Comparison of ENCODE assay signal across 8 cellular contexts in genomic region chr9:6014668-6015270, GRCh38. TPM values are rescaled to one million over a fixed set of nuclear protein-coding genes. Genes with fewer than 3 reads are reported as not detected.
A peak's percentile ranks its signal among the peaks of the same experiment; 100 is the strongest.
DNase-seq lines count a peak whose midpoint lies in the region; ATAC-seq, FAIRE-seq and TF ChIP-seq lines count a peak whose summit lies in the region.

No MANE protein-coding gene starts in this region.

- H3K27me3 ChIP-seq in pancreas = no peaks in the 10 kb centered on the region

- H3K4me3 ChIP-seq in fibroblast of the aortic adventitia (ENCODE audit: low read depth, low read length) = peak overlapping the region; percentile 73
- peak overlapping the region; percentile 50 to 77 (median 76) for H3K4me3 ChIP-seq in pancreas

- ATAC-seq in WTC11 (no peak), pancreas (peak; percentile 17 to 69 (median 35))

- no peak for TF ChIP-seq POLR2A in GM12891 (IDR thresholded peaks at IDR 0.05; ENCODE audit: low read depth, low read length)

- TF ChIP-seq CTCF in WTC11 (IDR thresholded peaks at IDR 0.05) (no peak), fibroblast of the aortic adventitia (IDR thresholded peaks at IDR 0.05; ENCODE audit: insufficient read depth, low read length) (no peak), pancreas (IDR thresholded peaks at IDR 0.05) (no peak)

- peak overlapping the region; percentile 95 for H3K27ac Mint-ChIP-seq in activated naive CD4-positive, alpha-beta T cell treated with anti-CD3 and anti-CD28 coated beads, Interleukin-2, amount 50 U/mL, for 24 hours
- H3K27ac Mint-ChIP-seq in WTC11 = peak overlapping the region; percentile 98

- H3K4me1 ChIP-seq in pancreas = peaks cover 0 to 29% (median 23%) of the 10 kb centered on the region in 3 donors

- no peak for DNase-seq in activated naive CD4-positive, alpha-beta T cell (lab: John Stamatoyannopoulos, UW)
- DNase-seq in WTC11 (ENCODE audit: low spot score) (no peak), fibroblast of the aortic adventitia (ENCODE audit: low read depth) (peak; percentile 53), pancreas (no peak), GM12891 (ENCODE audit: insufficient read length, low spot score) (no peak), GOT3 (lab: John Stamatoyannopoulos, UW) (no peak), Kasumi-1 (lab: John Stamatoyannopoulos, UW) (no peak)

- intact Hi-C loops in pancreas (cut with DNase I) = no loop called here

- POLR2A ChIA-PET in WTC11 (lab: Charles Lee) = interaction anchor here (0.7 to 1.4 kb wide), 4 partner anchors 7 to 678 kb away, joined by 3 to 8 read pairs (median 5); partner anchors contain the start of gene UHRF2

- 10 to 12% methylated on average over 9 of the region's 9 CpGs for WGBS in pancreas, 2 donors

- CTCF ChIA-PET in WTC11 (lab: Charles Lee) = interaction anchor here (1.0 to 1.6 kb wide), 3 partner anchors 9 to 182 kb away, joined by 3 to 21 read pairs (median 6); partner anchors contain the start of gene ERMP1

- H3K27ac ChIP-seq in pancreas = peak overlapping the region; percentile 46 to 85 (median 71)

- no peaks in the 10 kb centered on the region for H3K9me3 ChIP-seq in pancreas

- H3K36me3 Mint-ChIP-seq in activated naive CD4-positive, alpha-beta T cell treated with anti-CD3 and anti-CD28 coated beads, Interleukin-2, amount 50 U/mL, for 24 hours = peaks cover 37% of the 10 kb centered on the region
- peaks cover 41% of the 10 kb centered on the region for H3K36me3 Mint-ChIP-seq in WTC11

- peaks cover 49% of the 10 kb centered on the region for H3K4me1 Mint-ChIP-seq in activated naive CD4-positive, alpha-beta T cell treated with anti-CD3 and anti-CD28 coated beads, Interleukin-2, amount 50 U/mL, for 24 hours
- peaks cover 16% of the 10 kb centered on the region for H3K4me1 Mint-ChIP-seq in WTC11

- H3K9me3 Mint-ChIP-seq in activated naive CD4-positive, alpha-beta T cell treated with anti-CD3 and anti-CD28 coated beads, Interleukin-2, amount 50 U/mL, for 24 hours = peaks cover 11% of the 10 kb centered on the region
- peaks cover 16% of the 10 kb centered on the region for H3K9me3 Mint-ChIP-seq in WTC11

- H3K27me3 Mint-ChIP-seq in activated naive CD4-positive, alpha-beta T cell treated with anti-CD3 and anti-CD28 coated beads, Interleukin-2, amount 50 U/mL, for 24 hours = no peaks in the 10 kb centered on the region
- H3K27me3 Mint-ChIP-seq in WTC11 (ENCODE audit: low read depth) = no peaks in the 10 kb centered on the region; the same call in 1 of the 2 replicates

- FAIRE-seq in pancreas (lab: Jason Lieb, UNC) (no peak), GM12891 (lab: Jason Lieb, UNC) (no peak)

- H3K4me3 Mint-ChIP-seq in activated naive CD4-positive, alpha-beta T cell treated with anti-CD3 and anti-CD28 coated beads, Interleukin-2, amount 50 U/mL, for 24 hours = peak overlapping the region; percentile 94
- peak overlapping the region; percentile 98 for H3K4me3 Mint-ChIP-seq in WTC11

- H3K36me3 ChIP-seq in pancreas = peaks cover 0 to 7% (median 0%) of the 10 kb centered on the region in 3 donors

TF ChIP-seq in WTC11, 78 proteins besides CTCF, POLR2A, EP300 and RAD21 (continues in another document):
- no peak for TF ChIP-seq CDX4 (CRISPR knock-in tag; IDR thresholded peaks at IDR 0.05; ENCODE audit: borderline replicate concordance)
- no peak for TF ChIP-seq ZNF281 (CRISPR knock-in tag; IDR thresholded peaks at IDR 0.05)
- no peak; the same call in 1 of the 2 replicates for TF ChIP-seq MAX (CRISPR knock-in tag; IDR thresholded peaks at IDR 0.05)
- TF ChIP-seq ZNF396 (CRISPR knock-in tag; IDR thresholded peaks at IDR 0.05; ENCODE audit: borderline replicate concordance) = no peak

TF ChIP-seq in GM12891, 5 proteins besides CTCF, POLR2A, EP300 and RAD21:
- TF ChIP-seq POU2F2 (IDR thresholded peaks at IDR 0.05; ENCODE audit: low read depth, low read length) = no peak
- TF ChIP-seq PAX5 (IDR thresholded peaks at IDR 0.05; ENCODE audit: insufficient read depth, low read length, severe bottlenecking) = no peak
- TF ChIP-seq TAF1 (IDR thresholded peaks at IDR 0.05; ENCODE audit: low read depth, low read length) = no peak
- no peak for TF ChIP-seq POLR2AphosphoS5 (IDR thresholded peaks at IDR 0.05; ENCODE audit: low read depth, low read length)
- TF ChIP-seq SPI1 (IDR thresholded peaks at IDR 0.05; ENCODE audit: low read depth, low read length) = no peak

RNA-seq across cellular contexts. Expression of gene RANBP6, which starts 0.7 kb away (rescaled TPM):
- total RNA-seq in WTC11 (2021) (19.7 to 20.1 TPM (median 19.8 TPM) in 3 replicates), fibroblast of the aortic adventitia (ENCODE audit: low replicate concordance) (19.9 and 37.7 TPM in 2 replicates), pancreas (1 to 10 TPM; 3.9 to 8.7 (median 5.1) TPM)
- 1 to 10 TPM; 2.9 to 9.4 TPM for polyA plus RNA-seq in pancreas
- 14.8 TPM for polyA plus RNA-seq in GM12891 (2012; ENCODE audit: low read depth, missing spikeins)
